17 cellular contexts compared by ENCODE assay signal in the genomic region with DNA sequence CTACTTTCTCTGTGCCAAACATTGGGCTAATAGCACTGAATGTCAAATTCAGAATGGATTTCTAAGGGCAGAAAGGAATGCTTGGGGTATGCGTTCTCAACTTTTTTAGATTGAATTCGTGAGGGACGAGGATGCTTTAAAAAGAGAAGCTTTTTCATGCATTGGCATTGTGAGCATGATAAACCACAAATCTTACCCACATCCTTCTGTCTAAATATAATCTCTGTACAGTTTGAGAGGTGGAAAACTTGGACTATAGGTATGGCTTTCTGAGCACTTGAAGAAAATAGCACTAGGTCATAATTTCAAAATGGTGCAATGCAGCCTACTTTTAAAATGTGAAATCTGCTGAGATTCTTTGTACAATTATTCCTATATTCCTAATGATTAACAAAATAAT.
"Had no signal": no experiment of that assay in that cellular context is flagged by ENCODE, and none has a peak within 500 bp of the region (broad histone marks: within the 10 kb centered on the region; RNA-seq: fewer than 3 reads in every experiment).

No MANE protein-coding gene starts in this region.

- H3K36me3 ChIP-seq: colonic mucosa, esophagus squamous epithelium, heart right ventricle, left ventricle myocardium inferior, lower lobe of right lung, prostate gland, right atrium auricular region, thoracic aorta, tibial nerve, upper lobe of left lung had no signal

- H3K4me3 ChIP-seq: colonic mucosa, esophagus squamous epithelium, heart right ventricle, left ventricle myocardium inferior, lower lobe of right lung, prostate gland, right atrium auricular region, thoracic aorta, tibial nerve, upper lobe of left lung had no signal

- DNase-seq: colonic mucosa; effector CD8-positive, alpha-beta T cell; endodermal cell; esophagus squamous epithelium; heart right ventricle; left cardiac atrium; left ventricle myocardium inferior; lower lobe of right lung; naive thymus-derived CD8-positive, alpha-beta T cell; stimulated activated CD4-positive, alpha-beta T cell treated with anti-CD3 and anti-CD28 coated beads, Interleukin-2, amount 100 ng/mL, for 24 hours; stimulated activated CD4-positive, alpha-beta T cell treated with anti-CD3 and anti-CD28 coated beads, Interleukin-4, amount 100 ng/mL, for 24 hours had no signal

- ATAC-seq: heart right ventricle; naive thymus-derived CD8-positive, alpha-beta T cell; stimulated activated memory B cell treated with anti-CD40 and anti-IgM and Interleukin-4, amounts not matched to agents 10 μg/mL and 1 μg/mL and 100 μg/mL, for 72 hours had no signal

- H3K27me3 ChIP-seq: colonic mucosa, esophagus squamous epithelium, heart right ventricle, right atrium auricular region, tibial nerve, upper lobe of left lung had no signal

- H3K4me1 ChIP-seq: colonic mucosa, esophagus squamous epithelium, heart right ventricle, left ventricle myocardium inferior, lower lobe of right lung, prostate gland, right atrium auricular region, upper lobe of left lung had no signal

- H3K27ac ChIP-seq: colonic mucosa, esophagus squamous epithelium, heart right ventricle, left ventricle myocardium inferior, lower lobe of right lung, prostate gland, right atrium auricular region, thoracic aorta, upper lobe of left lung had no signal

- H3K9me3 ChIP-seq: colonic mucosa, esophagus squamous epithelium, heart right ventricle, left ventricle myocardium inferior, lower lobe of right lung, prostate gland, right atrium auricular region, thoracic aorta, tibial nerve, upper lobe of left lung had no signal
